ENCODE assay signal across 30 cellular contexts in genomic region chr6:128314190-128314589, GRCh38.
"Had no signal": no experiment of that assay in that cellular context is flagged by ENCODE, and none has a peak within 500 bp of the region (broad histone marks: within the 10 kb centered on the region; RNA-seq: fewer than 3 reads in every experiment).

No MANE protein-coding gene starts in this region.

- H3K4me1 ChIP-seq: adrenal gland, body of pancreas, breast epithelium, SJSA1 had no signal

- H3K4me2 ChIP-seq: SK-N-SH had no signal

- H3K9me3 Mint-ChIP-seq: activated naive CD4-positive, alpha-beta T cell treated with anti-CD3 and anti-CD28 coated beads for 36 hours; activated T-cell treated with anti-CD3 and anti-CD28 coated beads, Interleukin-2, amount 50 U/mL, for 24 hours; activated T-helper 2 cell treated with anti-CD3 and anti-CD28 coated beads, Interferon-gamma antibody, Interleukin-2, Interleukin-4, amounts not matched to agents 10 μg/mL and 5 μg/mL and 100 μg/mL, durations not matched to agents 14 hours and 24 hours and 36 hours; T-helper 1 cell treated with Interleukin-12 subunit alpha and Interleukin-12 subunit beta and Interleukin-4 antibody, amounts not matched to agents 30 μg/mL and 1 μg/mL, for 36 hours had no signal

- ATAC-seq: activated CD4-positive, alpha-beta T cell treated with anti-CD3 and anti-CD28 coated beads for 36 hours; activated CD4-positive, CD25-positive, alpha-beta regulatory T cell treated with anti-CD3 and anti-CD28 coated beads, Interleukin-2, amount 50 U/mL, for 24 hours; activated CD8-positive, alpha-beta T cell treated with anti-CD3 and anti-CD28 coated beads, Interleukin-2, amount 10 ng/mL, durations not matched to agents 7 days and 5 days; activated naive CD4-positive, alpha-beta T cell treated with anti-CD3 and anti-CD28 coated beads, Interleukin-2, amount 50 U/mL, for 72 hours; body of pancreas; K562; Panc1 had no signal

- H3K27me3 ChIP-seq: adrenal gland, body of pancreas, breast epithelium, SJSA1 had no signal

- H3K4me3 ChIP-seq: adrenal gland, body of pancreas, breast epithelium, K562, SJSA1 had no signal

- H3K4me3 Mint-ChIP-seq: activated CD4-positive, alpha-beta T cell treated with anti-CD3 and anti-CD28 coated beads for 36 hours; activated CD4-positive, alpha-beta T cell treated with anti-CD3 and anti-CD28 coated beads, Interleukin-2, amount 10 ng/mL, durations not matched to agents 7 days and 5 days; activated CD8-positive, alpha-beta T cell treated with anti-CD3 and anti-CD28 coated beads, Interleukin-2, amount 10 ng/mL, durations not matched to agents 7 days and 5 days; activated naive CD4-positive, alpha-beta T cell treated with anti-CD3 and anti-CD28 coated beads for 36 hours; activated T-cell treated with anti-CD3 and anti-CD28 coated beads, Interleukin-2, amount 50 U/mL, for 24 hours; T-helper 1 cell treated with Interleukin-12 subunit alpha and Interleukin-12 subunit beta and Interleukin-4 antibody, amounts not matched to agents 30 μg/mL and 1 μg/mL, for 36 hours; T-helper 2 cell treated with Interferon-gamma antibody and Interleukin-4, amounts not matched to agents 5 μg/mL and 100 μg/mL, for 36 hours had no signal

- H3K36me3 Mint-ChIP-seq: activated naive CD4-positive, alpha-beta T cell treated with anti-CD3 and anti-CD28 coated beads, Interleukin-2, amount 50 U/mL, for 72 hours had no signal

- DNase-seq: activated CD4-positive, alpha-beta T cell treated with anti-CD3 and anti-CD28 coated beads for 36 hours; activated CD4-positive, alpha-beta T cell treated with anti-CD3 and anti-CD28 coated beads, Interleukin-2, amount 10 ng/mL, durations not matched to agents 7 days and 5 days; activated CD4-positive, alpha-beta T cell treated with anti-CD3 and anti-CD28 coated beads, Interleukin-2, amount 50 U/mL, for 48 hours; activated CD8-positive, alpha-beta T cell treated with anti-CD3 and anti-CD28 coated beads, Interleukin-2, amount 10 ng/mL, durations not matched to agents 7 days and 5 days; activated gamma-delta T cell; activated naive CD4-positive, alpha-beta T cell treated with anti-CD3 and anti-CD28 coated beads for 36 hours; activated T-cell treated with anti-CD3 and anti-CD28 coated beads, Interleukin-2, amount 50 U/mL, for 24 hours; adrenal gland; body of pancreas; caudate nucleus; cerebellar nuclear complex; NCI-H1105; NCI-H1417 treated with DMSO at 0.1 percent for 48 hours; NCI-H1694; NCI-H1930; NCI-H2081 treated with DMSO at 0.1 percent for 48 hours; NCI-H2171; NCI-H345; NCI-H524 treated with DMSO at 0.1 percent for 48 hours; SHP77 treated with DMSO at 0.1 percent for 48 hours; SK-N-SH had no signal

- H3K27ac ChIP-seq: adrenal gland, body of pancreas, breast epithelium, SJSA1 had no signal

- H3K27me3 Mint-ChIP-seq: activated CD4-positive, alpha-beta T cell treated with anti-CD3 and anti-CD28 coated beads for 36 hours; activated CD4-positive, alpha-beta T cell treated with anti-CD3 and anti-CD28 coated beads, Interleukin-2, amount 10 ng/mL, durations not matched to agents 7 days and 5 days; activated T-cell treated with anti-CD3 and anti-CD28 coated beads, Interleukin-2, amount 50 U/mL, for 24 hours had no signal

- H3K27ac Mint-ChIP-seq: activated CD4-positive, alpha-beta T cell treated with anti-CD3 and anti-CD28 coated beads for 36 hours; activated CD4-positive, alpha-beta T cell treated with anti-CD3 and anti-CD28 coated beads, Interleukin-2, amount 10 ng/mL, durations not matched to agents 7 days and 5 days; activated CD8-positive, alpha-beta T cell treated with anti-CD3 and anti-CD28 coated beads, Interleukin-2, amount 10 ng/mL, durations not matched to agents 7 days and 5 days; activated naive CD4-positive, alpha-beta T cell treated with anti-CD3 and anti-CD28 coated beads for 36 hours; activated naive CD4-positive, alpha-beta T cell treated with anti-CD3 and anti-CD28 coated beads, Interleukin-2, amount 50 U/mL, for 72 hours; activated T-cell treated with anti-CD3 and anti-CD28 coated beads, Interleukin-2, amount 50 U/mL, for 24 hours; activated T-helper 2 cell treated with anti-CD3 and anti-CD28 coated beads, Interferon-gamma antibody, Interleukin-2, Interleukin-4, amounts not matched to agents 10 μg/mL and 5 μg/mL and 100 μg/mL, durations not matched to agents 14 hours and 24 hours and 36 hours; T-helper 1 cell treated with Interleukin-12 subunit alpha and Interleukin-12 subunit beta and Interleukin-4 antibody, amounts not matched to agents 30 μg/mL and 1 μg/mL, for 36 hours; T-helper 2 cell treated with Interferon-gamma antibody and Interleukin-4, amounts not matched to agents 5 μg/mL and 100 μg/mL, for 36 hours had no signal

- H3K9me3 ChIP-seq: adrenal gland, body of pancreas, breast epithelium, SJSA1, SK-N-SH had no signal

- H3K36me3 ChIP-seq: adrenal gland, breast epithelium, SJSA1 had no signal

- H3K9me2 ChIP-seq: SK-N-SH had no signal
